In genomic region chr18:48861181-48861715, GRCh38 we compare ENCODE assay signal across 22 cellular contexts.
A peak's percentile ranks its signal among the peaks of the same experiment; 100 is the strongest.
DNase-seq lines count a peak whose midpoint lies in the region; ATAC-seq and TF ChIP-seq lines count a peak whose summit lies in the region.
"Had no signal": no experiment of that assay in that cellular context is flagged by ENCODE, and none has a peak within 500 bp of the region (broad histone marks: within the 10 kb centered on the region; RNA-seq: fewer than 3 reads in every experiment).

No MANE protein-coding gene starts in this region.

- H3K27ac Mint-ChIP-seq in mesothelial cell of epicardium: peak overlapping the region; percentile 93
- H3K27ac Mint-ChIP-seq: activated CD4-positive, alpha-beta T cell treated with anti-CD3 and anti-CD28 coated beads, Interleukin-2, amount 10 ng/mL, durations not matched to agents 7 days and 5 days; activated T-helper 17 cell treated with anti-CD3 and anti-CD28 coated beads, Interleukin-2, amount 50 U/mL, for 72 hours; HFFc6; T-helper 1 cell treated with Interleukin-12 subunit alpha and Interleukin-12 subunit beta and Interleukin-4 antibody, amounts not matched to agents 30 μg/mL and 1 μg/mL, for 36 hours had no signal

- peak; percentile 19 for DNase-seq in left ventricle myocardium superior
- DNase-seq in left ventricle myocardium inferior: no peak
- no peak for DNase-seq in dorsolateral prefrontal cortex
- no peak for DNase-seq in mesothelial cell of epicardium (ENCODE audit: low spot score in 2 of 2, unreplicated experiment in 2 of 2)
- no peak for DNase-seq in tibial artery
- no peak for DNase-seq in Ammon's horn (ENCODE audit: low spot score)
- DNase-seq in Karpas-422: no peak
- DNase-seq: activated CD4-positive, alpha-beta T cell treated with anti-CD3 and anti-CD28 coated beads, Interleukin-2, amount 10 ng/mL, durations not matched to agents 7 days and 5 days; BE2C; body of pancreas; Calu3; HFFc6; mammary epithelial cell; naive B cell; NCI-H1417 treated with DMSO at 0.1 percent for 48 hours; NCI-H2171; NCI-H748 treated with DMSO at 0.1 percent for 48 hours; stimulated activated CD4-positive, alpha-beta T cell treated with anti-CD3 and anti-CD28 coated beads, Interleukin-1b, Interleukin-23, amount 100 ng/mL, for 48 hours; stimulated activated naive CD4-positive, alpha-beta T cell had no signal

- peaks cover 22% of the 10 kb centered on the region for H3K36me3 Mint-ChIP-seq in mesothelial cell of epicardium

- peaks cover 42% of the 10 kb centered on the region for H3K4me1 Mint-ChIP-seq in mesothelial cell of epicardium
- H3K4me1 Mint-ChIP-seq: naive B cell had no signal

- no peaks in the 10 kb centered on the region for H3K9me2 ChIP-seq in Karpas-422 (replicated peaks; ENCODE audit: insufficient read depth, low read length)

- no peaks in the 10 kb centered on the region for H3K27me3 Mint-ChIP-seq in mesothelial cell of epicardium (ENCODE audit: low read depth)
- H3K27me3 Mint-ChIP-seq: activated CD4-positive, alpha-beta T cell treated with anti-CD3 and anti-CD28 coated beads, Interleukin-2, amount 10 ng/mL, durations not matched to agents 7 days and 5 days; activated T-helper 17 cell treated with anti-CD3 and anti-CD28 coated beads, Interleukin-2, amount 50 U/mL, for 72 hours; naive B cell had no signal

- H3K9ac ChIP-seq in Karpas-422 (ENCODE audit: low read length): no peak overlapping the region

- H3K27ac ChIP-seq in left ventricle myocardium inferior (replicated peaks) (no peak overlapping the region), dorsolateral prefrontal cortex (peak overlapping the region in 58 of 59 donors; percentile 13 to 98 (median 93)), tibial artery (peak overlapping the region; percentile 68 to 75), Karpas-422 (ENCODE audit: low read length) (no peak overlapping the region)
- H3K27ac ChIP-seq: body of pancreas had no signal

- no peak overlapping the region for H3K4me2 ChIP-seq in Karpas-422 (ENCODE audit: low read depth, low read length, poor library complexity, severe bottlenecking)

- no peak overlapping the region for H3K4me3 Mint-ChIP-seq in mesothelial cell of epicardium
- H3K4me3 Mint-ChIP-seq: activated CD4-positive, alpha-beta T cell treated with anti-CD3 and anti-CD28 coated beads, Interleukin-2, amount 10 ng/mL, durations not matched to agents 7 days and 5 days; activated T-helper 17 cell treated with anti-CD3 and anti-CD28 coated beads, Interleukin-2, amount 50 U/mL, for 72 hours; HFFc6; naive B cell; T-helper 1 cell treated with Interleukin-12 subunit alpha and Interleukin-12 subunit beta and Interleukin-4 antibody, amounts not matched to agents 30 μg/mL and 1 μg/mL, for 36 hours had no signal

- peaks cover 4% of the 10 kb centered on the region for H3K36me3 ChIP-seq in left ventricle myocardium inferior
- peaks cover 0 to 47% (median 7%) of the 10 kb centered on the region in 3 donors for H3K36me3 ChIP-seq in tibial artery
- H3K36me3 ChIP-seq in Karpas-422 (ENCODE audit: insufficient read depth, low read length): no peaks in the 10 kb centered on the region
- H3K36me3 ChIP-seq: BE2C had no signal

- H3K9me3 Mint-ChIP-seq in mesothelial cell of epicardium: peaks cover 4% of the 10 kb centered on the region
- H3K9me3 Mint-ChIP-seq: activated T-helper 17 cell treated with anti-CD3 and anti-CD28 coated beads, Interleukin-2, amount 50 U/mL, for 72 hours had no signal

- TF ChIP-seq CTCF in left ventricle myocardium inferior (IDR thresholded peaks at IDR 0.05; ENCODE audit: borderline replicate concordance): no peak
- TF ChIP-seq CTCF in dorsolateral prefrontal cortex (IDR thresholded peaks at IDR 0.05 in 54 of 56, conservative IDR thresholded peaks at IDR 0.05 in 2 of 56; ENCODE audit: low read depth in 1 of 56, partially characterized antibody in 56 of 56): no peak
- TF ChIP-seq CTCF in mesothelial cell of epicardium (IDR thresholded peaks at IDR 0.05; ENCODE audit: unreplicated experiment): no peak
- no peak for TF ChIP-seq CTCF in tibial artery (IDR thresholded peaks at IDR 0.05)

- intact Hi-C loops in left ventricle myocardium superior (cut with micrococcal nuclease) (no loop called here), left ventricle myocardium inferior (cut with micrococcal nuclease) (no loop called here), dorsolateral prefrontal cortex (cut with DNase I) (loop anchor here (5.0 kb wide), 2 partner anchors 61 to 86 kb away; no protein-coding TSS in a partner anchor), tibial artery (cut with DNase I; ENCODE audit: low total_unique reads) (no loop called here)

- ATAC-seq in left ventricle myocardium superior (no peak), HG03108 (IDR thresholded peaks at IDR 0.05; ENCODE audit: unreplicated experiment) (no peak)
- ATAC-seq: activated T-helper 17 cell treated with anti-CD3 and anti-CD28 coated beads, Interleukin-2, amount 50 U/mL, for 72 hours; body of pancreas had no signal

- no peaks in the 10 kb centered on the region for H3K27me3 ChIP-seq in left ventricle myocardium inferior (ENCODE audit: low read depth)
- no peaks in the 10 kb centered on the region for H3K27me3 ChIP-seq in dorsolateral prefrontal cortex
- no peaks in the 10 kb centered on the region for H3K27me3 ChIP-seq in tibial artery
- H3K27me3 ChIP-seq in Karpas-422 (ENCODE audit: low read length): no peaks in the 10 kb centered on the region
- H3K27me3 ChIP-seq: BE2C, body of pancreas had no signal

- H3K9me3 ChIP-seq in left ventricle myocardium inferior (replicated peaks) (peaks cover 8% of the 10 kb centered on the region), tibial artery (no peaks in the 10 kb centered on the region), Karpas-422 (ENCODE audit: low read length) (no peaks in the 10 kb centered on the region)
- H3K9me3 ChIP-seq: BE2C, body of pancreas had no signal

- no peak overlapping the region for H3K4me3 ChIP-seq in left ventricle myocardium inferior
- H3K4me3 ChIP-seq in dorsolateral prefrontal cortex: no peak overlapping the region
- H3K4me3 ChIP-seq in tibial artery: no peak overlapping the region
- H3K4me3 ChIP-seq in Karpas-422 (ENCODE audit: low read length): no peak overlapping the region
- H3K4me3 ChIP-seq: body of pancreas had no signal

- H3K79me2 ChIP-seq in Karpas-422 (ENCODE audit: low read length): no peaks in the 10 kb centered on the region

- H4K20me1 ChIP-seq in Karpas-422 (ENCODE audit: insufficient read depth, low read depth, low read length): no peaks in the 10 kb centered on the region

- H2AFZ ChIP-seq in Karpas-422 (ENCODE audit: low read length): no peak overlapping the region

- H3K4me1 ChIP-seq in left ventricle myocardium inferior (peaks cover under 1% of the 10 kb centered on the region), tibial artery (peaks cover 4 to 45% (median 25%) of the 10 kb centered on the region in 4 donors), Karpas-422 (ENCODE audit: low read length) (no peaks in the 10 kb centered on the region)

Comparison
In these comparisons a context has a peak if more than half of its experiments do, and no peak if none do; other contexts are left out.
1. H3K27ac ChIP-seq: peak in dorsolateral prefrontal cortex (58 of 59) and tibial artery (2 of 2); none in left ventricle myocardium inferior (single experiment) and Karpas-422 (single experiment).
2. intact Hi-C loops: an anchor here in dorsolateral prefrontal cortex (5.0 kb wide); none called in left ventricle myocardium superior, left ventricle myocardium inferior and tibial artery.